13 cellular contexts compared by ENCODE assay signal in genomic region chr13:43684947-43685725, GRCh38.
"Had no signal": no experiment of that assay in that cellular context is flagged by ENCODE, and none has a peak within 500 bp of the region (broad histone marks: within the 10 kb centered on the region; RNA-seq: fewer than 3 reads in every experiment).

No MANE protein-coding gene starts in this region.

- H3K36me3 ChIP-seq: SJCRH30, spleen, stomach, upper lobe of right lung had no signal

- H3K9me3 ChIP-seq: SJCRH30, spleen, stomach, testis, upper lobe of right lung had no signal

- H3K27me3 ChIP-seq: SJCRH30, spleen, stomach, testis, upper lobe of right lung had no signal

- H3K27ac ChIP-seq: SJCRH30, spleen, testis, upper lobe of right lung had no signal

- H3K4me3 ChIP-seq: SJCRH30, spleen, stomach, testis, upper lobe of right lung had no signal

- H3K4me1 ChIP-seq: SJCRH30, testis, upper lobe of right lung had no signal

- DNase-seq: activated B cell treated with CpG ODN at 0.5 μM for 24 hours; activated CD4-positive, alpha-beta T cell treated with anti-CD3 and anti-CD28 coated beads for 48 hours; activated CD8-positive, alpha-beta memory T cell treated with anti-CD3 and anti-CD28 coated beads, Interleukin-2, amount 50 U/mL, for 4 hours; activated CD8-positive, alpha-beta T cell treated with anti-CD3 and anti-CD28 coated beads, Interleukin-2, amount 10 ng/mL, durations not matched to agents 7 days and 5 days; activated naive CD8-positive, alpha-beta T cell treated with anti-CD3 and anti-CD28 coated beads, Interleukin-2, amount 10 ng/mL, durations not matched to agents 7 days and 5 days; anterior cingulate cortex; right cardiac atrium; SJCRH30; spleen; stomach; T-helper 2 cell; testis; upper lobe of right lung had no signal
